ENCODE assay signal across 7 cellular contexts in genomic region chr1:38013027-38013588, GRCh38. TPM values are rescaled to one million over a fixed set of nuclear protein-coding genes. Genes with fewer than 3 reads are reported as not detected.
DNase-seq lines count a peak whose midpoint lies in the region; ATAC-seq lines count a peak whose summit lies in the region.

No MANE protein-coding gene starts in this region.

- H3K9me3 ChIP-seq in iPS-15b (ENCODE audit: control insufficient read depth, insufficient read depth, low read length) = no peaks in the 10 kb centered on the region

- H3K27me3 ChIP-seq in iPS-15b (ENCODE audit: control insufficient read depth, insufficient read depth, low read length) = no peaks in the 10 kb centered on the region

- peak; percentile 6 for ATAC-seq in GM18498 (IDR thresholded peaks at IDR 0.05; ENCODE audit: unreplicated experiment)
- ATAC-seq in HG03520 (IDR thresholded peaks at IDR 0.05; ENCODE audit: unreplicated experiment) = peak; percentile 15
- ATAC-seq in activated naive CD8-positive, alpha-beta T cell treated with anti-CD3 and anti-CD28 coated beads, Interleukin-2, amount 10 ng/mL, durations not matched to agents 7 days and 5 days (ENCODE audit: low read depth) = no peak
- peak; percentile 0 for ATAC-seq in stimulated activated naive CD8-positive, alpha-beta T cell treated with anti-CD3 and anti-CD28 coated beads, Interleukin-15, Interleukin-2, amounts not matched to agents 100 U/mL and 50 U/mL, for 24 hours

- no peak for DNase-seq in activated naive CD8-positive, alpha-beta T cell treated with anti-CD3 and anti-CD28 coated beads, Interleukin-2, amount 10 ng/mL, durations not matched to agents 7 days and 5 days
- no peak for DNase-seq in stimulated activated naive CD8-positive, alpha-beta T cell treated with anti-CD3 and anti-CD28 coated beads, Interleukin-15, Interleukin-2, amounts not matched to agents 100 U/mL and 50 U/mL, for 24 hours
- DNase-seq in NCI-H1694 treated with DMSO at 0.1 percent for 48 hours (lab: John Stamatoyannopoulos, UW) = no peak
- DNase-seq in stimulated activated CD4-positive, alpha-beta T cell treated with anti-CD3 and anti-CD28 coated beads, Interleukin-2, amount 100 ng/mL, for 24 hours = no peak

- peak overlapping the region; percentile 97 for H3K27ac Mint-ChIP-seq in activated naive CD8-positive, alpha-beta T cell treated with anti-CD3 and anti-CD28 coated beads, Interleukin-2, amount 10 ng/mL, durations not matched to agents 7 days and 5 days

- H3K4me1 ChIP-seq in iPS-15b (ENCODE audit: control insufficient read depth, insufficient read depth, low read length) = peaks cover 7% of the 10 kb centered on the region

- POLR2A ChIA-PET in activated naive CD8-positive, alpha-beta T cell treated with anti-CD3 and anti-CD28 coated beads, Interleukin-2, amount 10 ng/mL, durations not matched to agents 7 days and 5 days (lab: Charles Lee) = interaction anchor here (0.7 to 6.0 kb wide), 6 partner anchors 10 to 321 kb away, joined by 3 to 45 read pairs (median 4); partner anchors contain the start of genes C1orf122, CDCA8, MTF1 and YRDC

- H3K4me3 Mint-ChIP-seq in activated naive CD8-positive, alpha-beta T cell treated with anti-CD3 and anti-CD28 coated beads, Interleukin-2, amount 10 ng/mL, durations not matched to agents 7 days and 5 days = peak overlapping the region; percentile 99

- peaks cover 1% of the 10 kb centered on the region for H3K36me3 Mint-ChIP-seq in activated naive CD8-positive, alpha-beta T cell treated with anti-CD3 and anti-CD28 coated beads, Interleukin-2, amount 10 ng/mL, durations not matched to agents 7 days and 5 days

- H3K9me3 Mint-ChIP-seq in activated naive CD8-positive, alpha-beta T cell treated with anti-CD3 and anti-CD28 coated beads, Interleukin-2, amount 10 ng/mL, durations not matched to agents 7 days and 5 days = no peaks in the 10 kb centered on the region

- H3K27me3 Mint-ChIP-seq in activated naive CD8-positive, alpha-beta T cell treated with anti-CD3 and anti-CD28 coated beads, Interleukin-2, amount 10 ng/mL, durations not matched to agents 7 days and 5 days = no peaks in the 10 kb centered on the region

- peak overlapping the region; percentile 100 for H3K4me3 ChIP-seq in iPS-15b (ENCODE audit: low read depth, low read length)

- peaks cover 45% of the 10 kb centered on the region for H3K4me1 Mint-ChIP-seq in activated naive CD8-positive, alpha-beta T cell treated with anti-CD3 and anti-CD28 coated beads, Interleukin-2, amount 10 ng/mL, durations not matched to agents 7 days and 5 days

- H3K9ac ChIP-seq in iPS-15b (ENCODE audit: low read depth, low read length) = peak overlapping the region; percentile 99

- H3K36me3 ChIP-seq in iPS-15b (ENCODE audit: control insufficient read depth, insufficient read depth, low read length) = peaks cover 14% of the 10 kb centered on the region

RNA-seq across cellular contexts. Expression of gene UTP11, which starts 0.6 kb away (rescaled TPM):
- total RNA-seq in activated naive CD8-positive, alpha-beta T cell treated with anti-CD3 and anti-CD28 coated beads, Interleukin-2, amount 10 ng/mL, durations not matched to agents 7 days and 5 days = 10 to 100 TPM; 27.5 to 28.8 TPM

RNA-seq across cellular contexts. Expression of gene FHL3, which starts 7.8 kb away (rescaled TPM):
- total RNA-seq in activated naive CD8-positive, alpha-beta T cell treated with anti-CD3 and anti-CD28 coated beads, Interleukin-2, amount 10 ng/mL, durations not matched to agents 7 days and 5 days = 10 to 100 TPM; 14.6 to 14.7 TPM

RNA-seq across cellular contexts. Expression of gene SF3A3, which starts 23.3 kb away (rescaled TPM):
- 10 to 100 TPM; 67.8 to 70.9 TPM for total RNA-seq in activated naive CD8-positive, alpha-beta T cell treated with anti-CD3 and anti-CD28 coated beads, Interleukin-2, amount 10 ng/mL, durations not matched to agents 7 days and 5 days

RNA-seq across cellular contexts. Expression of gene POU3F1, which starts 33.5 kb away (rescaled TPM):
- total RNA-seq in activated naive CD8-positive, alpha-beta T cell treated with anti-CD3 and anti-CD28 coated beads, Interleukin-2, amount 10 ng/mL, durations not matched to agents 7 days and 5 days = under 1 TPM; 0.83 to 0.88 TPM
